ENCODE assay signal across 28 cellular contexts in genomic region chr20:41045680-41046079, GRCh38. TPM values are rescaled to one million over a fixed set of nuclear protein-coding genes. Genes with fewer than 3 reads are reported as not detected.
DNase-seq lines count a peak whose midpoint lies in the region; ATAC-seq and TF ChIP-seq lines count a peak whose summit lies in the region.
"Had no signal": no experiment of that assay in that cellular context is flagged by ENCODE, and none has a peak within 500 bp of the region (broad histone marks: within the 10 kb centered on the region; RNA-seq: fewer than 3 reads in every experiment).

No MANE protein-coding gene starts in this region.

- H3K9me3 ChIP-seq in breast epithelium (no peaks in the 10 kb centered on the region), mammary epithelial cell (replicated peaks; ENCODE audit: insufficient read depth, low read length) (no peaks in the 10 kb centered on the region)
- no peaks in the 10 kb centered on the region for H3K9me3 ChIP-seq in naive thymus-derived CD4-positive, alpha-beta T cell (ENCODE audit: control insufficient read depth in 2 of 3, low read length in 3 of 3)
- H3K9me3 ChIP-seq: right lobe of liver, upper lobe of left lung had no signal

- peaks cover 100% of the 10 kb centered on the region for H3K79me2 ChIP-seq in mammary epithelial cell (ENCODE audit: insufficient read depth, low read length)

- peaks cover 21% of the 10 kb centered on the region for H3K36me3 Mint-ChIP-seq in activated T-helper 17 cell treated with anti-CD3 and anti-CD28 coated beads, Interleukin-2, amount 50 U/mL, for 72 hours (ENCODE audit: low read depth)
- peaks cover 0 to 19% (median 0%) of the 10 kb centered on the region in 5 donors for H3K36me3 Mint-ChIP-seq in naive thymus-derived CD4-positive, alpha-beta T cell
- H3K36me3 Mint-ChIP-seq: memory B cell had no signal

- 97% methylated on average over 2 of the region's 2 CpGs for WGBS in mammary epithelial cell (ENCODE audit: low coverage, missing lambda C conversion rate)
- 70% methylated on average over 2 of the region's 2 CpGs for WGBS in urinary bladder

- dilution Hi-C loops in mammary epithelial cell (cut with HindIII; ENCODE audit: low sequenced_read_pairs): no loop called here

- no peak overlapping the region for H3K9ac ChIP-seq in mammary epithelial cell (ENCODE audit: insufficient read depth, low read length)

- no peaks in the 10 kb centered on the region for H3K27me3 Mint-ChIP-seq in activated T-helper 17 cell treated with anti-CD3 and anti-CD28 coated beads, Interleukin-2, amount 50 U/mL, for 72 hours
- no peaks in the 10 kb centered on the region for H3K27me3 Mint-ChIP-seq in naive thymus-derived CD4-positive, alpha-beta T cell
- H3K27me3 Mint-ChIP-seq: activated naive CD4-positive, alpha-beta T cell treated with anti-CD3 and anti-CD28 coated beads, Interleukin-2, amount 10 ng/mL, durations not matched to agents 7 days and 5 days; memory B cell had no signal

- H3K9me3 Mint-ChIP-seq in activated T-helper 17 cell treated with anti-CD3 and anti-CD28 coated beads, Interleukin-2, amount 50 U/mL, for 72 hours: no peaks in the 10 kb centered on the region
- H3K9me3 Mint-ChIP-seq in naive thymus-derived CD4-positive, alpha-beta T cell: no peaks in the 10 kb centered on the region
- H3K9me3 Mint-ChIP-seq: activated naive CD4-positive, alpha-beta T cell treated with anti-CD3 and anti-CD28 coated beads, Interleukin-2, amount 10 ng/mL, durations not matched to agents 7 days and 5 days; activated T-cell treated with anti-CD3 and anti-CD28 coated beads, Interleukin-2, amount 50 U/mL, for 4 hours; CD14-positive monocyte; memory B cell had no signal

- no peak for ATAC-seq in activated T-helper 17 cell treated with anti-CD3 and anti-CD28 coated beads, Interleukin-2, amount 50 U/mL, for 72 hours (replicated peaks)
- ATAC-seq in naive thymus-derived CD4-positive, alpha-beta T cell: no peak
- ATAC-seq: esophagus mucosa, left colon, Panc1, right lobe of liver had no signal

- CTCF ChIA-PET in mammary epithelial cell (lab: Charles Lee; ENCODE audit: low non-redundant PET): no interaction called here
- CTCF ChIA-PET in naive thymus-derived CD4-positive, alpha-beta T cell (lab: Charles Lee): interaction anchor here (0.8 to 1.1 kb wide), 2 partner anchors 55 to 90 kb away, joined by 3 read pairs; no protein-coding TSS in a partner anchor

- H4K20me1 ChIP-seq in mammary epithelial cell (ENCODE audit: insufficient read depth, low read length): no peaks in the 10 kb centered on the region

- peak overlapping the region; percentile 91 for H3K27ac Mint-ChIP-seq in activated T-helper 17 cell treated with anti-CD3 and anti-CD28 coated beads, Interleukin-2, amount 50 U/mL, for 72 hours
- peak overlapping the region in 4 of 9 donors; percentile 25 to 86 (median 76) for H3K27ac Mint-ChIP-seq in naive thymus-derived CD4-positive, alpha-beta T cell
- H3K27ac Mint-ChIP-seq: activated naive CD4-positive, alpha-beta T cell treated with anti-CD3 and anti-CD28 coated beads, Interleukin-2, amount 10 ng/mL, durations not matched to agents 7 days and 5 days; memory B cell had no signal

- TF ChIP-seq CTCF in breast epithelium (IDR thresholded peaks at IDR 0.05) (no peak), mammary epithelial cell (conservative IDR thresholded peaks at IDR 0.05 in 1 of 2, IDR thresholded peaks at IDR 0.05 in 1 of 2; ENCODE audit: extremely low read depth in 1 of 2, insufficient read depth in 1 of 2, low read depth in 1 of 2, low read length in 2 of 2) (no peak)

- no TSS peak for BruUV-seq in mammary epithelial cell (replicated peaks; lab: Mats Ljungman, UMichigan)

- no peak overlapping the region for H2AFZ ChIP-seq in mammary epithelial cell (ENCODE audit: low read depth, low read length)

- DNase-seq in breast epithelium (ENCODE audit: low spot score in 2 of 2) (no peak), mammary epithelial cell (no peak), NAMALWA (ENCODE audit: low spot score) (peak; percentile 29)
- DNase-seq in activated CD4-positive, alpha-beta T cell treated with anti-CD3 and anti-CD28 coated beads for 48 hours: no peak
- DNase-seq in naive thymus-derived CD4-positive, alpha-beta T cell: no peak
- DNase-seq: activated CD4-positive, alpha-beta T cell treated with anti-CD3 and anti-CD28 coated beads, Interleukin-2, amount 50 U/mL, for 48 hours; activated naive CD4-positive, alpha-beta T cell treated with anti-CD3 and anti-CD28 coated beads, Interleukin-2, amount 10 ng/mL, durations not matched to agents 7 days and 5 days; activated T-cell treated with anti-CD3 and anti-CD28 coated beads, Interleukin-2, amount 50 U/mL, for 4 hours; effector memory CD4-positive, alpha-beta T cell; EL; foreskin melanocyte; KBM-7; left colon; NCI-H1417 treated with DMSO at 0.1 percent for 48 hours; NK-92 treated with Interleukin-12 subunit alpha and Interleukin-12 subunit beta, amount 100 ng/mL, for 24 hours; posterior cingulate gyrus; right lobe of liver; SIG-M5; stimulated activated CD4-positive, alpha-beta T cell treated with anti-CD3 and anti-CD28 coated beads, Interleukin-2, amount 100 ng/mL, for 48 hours; SW 1271; upper lobe of left lung had no signal

- peak overlapping the region; percentile 85 for H3K4me3 Mint-ChIP-seq in activated T-helper 17 cell treated with anti-CD3 and anti-CD28 coated beads, Interleukin-2, amount 50 U/mL, for 72 hours
- H3K4me3 Mint-ChIP-seq in naive thymus-derived CD4-positive, alpha-beta T cell: peak overlapping the region in 2 of 10 donors; percentile 22 to 30
- H3K4me3 Mint-ChIP-seq: activated naive CD4-positive, alpha-beta T cell treated with anti-CD3 and anti-CD28 coated beads, Interleukin-2, amount 10 ng/mL, durations not matched to agents 7 days and 5 days; CD14-positive monocyte; memory B cell had no signal

- POLR2A ChIA-PET in naive thymus-derived CD4-positive, alpha-beta T cell (lab: Charles Lee): interaction anchor here (3.8 kb wide), 1 partner anchor 12 kb away, joined by 29 read pairs; no protein-coding TSS in a partner anchor

- no peak for TF ChIP-seq POLR2A in breast epithelium (IDR thresholded peaks at IDR 0.05)

- peaks cover 62% of the 10 kb centered on the region for H3K4me1 Mint-ChIP-seq in activated T-helper 17 cell treated with anti-CD3 and anti-CD28 coated beads, Interleukin-2, amount 50 U/mL, for 72 hours
- H3K4me1 Mint-ChIP-seq in naive thymus-derived CD4-positive, alpha-beta T cell: peaks cover 65 to 97% (median 92%) of the 10 kb centered on the region in 7 donors

- H3K4me3 ChIP-seq in breast epithelium (no peak overlapping the region), mammary epithelial cell (replicated peaks in 1 of 3; ENCODE audit: insufficient read depth in 1 of 3, low read depth in 2 of 3, low read length in 3 of 3) (no peak overlapping the region), urinary bladder (ENCODE audit: low read depth, low read length) (no peak overlapping the region)
- no peak overlapping the region for H3K4me3 ChIP-seq in naive thymus-derived CD4-positive, alpha-beta T cell (ENCODE audit: low read length)
- H3K4me3 ChIP-seq: coronary artery, right lobe of liver, upper lobe of left lung had no signal

- peaks cover 3 to 30% of the 10 kb centered on the region in 2 donors for H3K4me1 ChIP-seq in breast epithelium
- H3K4me1 ChIP-seq in mammary epithelial cell (ENCODE audit: insufficient read depth, low read length): peaks cover 28% of the 10 kb centered on the region
- peaks cover 5% of the 10 kb centered on the region for H3K4me1 ChIP-seq in urinary bladder (ENCODE audit: insufficient read depth)
- H3K4me1 ChIP-seq in naive thymus-derived CD4-positive, alpha-beta T cell (ENCODE audit: control insufficient read depth in 2 of 2, insufficient read depth in 2 of 2, low read length in 2 of 2): peaks cover 52 to 55% of the 10 kb centered on the region in 2 donors

- H3K27me3 ChIP-seq in breast epithelium: no peaks in the 10 kb centered on the region
- no peaks in the 10 kb centered on the region for H3K27me3 ChIP-seq in mammary epithelial cell (ENCODE audit: insufficient read depth, low read length)
- no peaks in the 10 kb centered on the region for H3K27me3 ChIP-seq in naive thymus-derived CD4-positive, alpha-beta T cell (ENCODE audit: control insufficient read depth in 2 of 2, insufficient read depth in 2 of 2, low read length in 2 of 2)
- H3K27me3 ChIP-seq: right lobe of liver, upper lobe of left lung had no signal

- in situ Hi-C loops in mammary epithelial cell (cut with MboI; ENCODE audit: low sequenced_read_pairs in 2 of 2): no loop called here

- H3K4me2 ChIP-seq in mammary epithelial cell (ENCODE audit: insufficient read depth, low read depth, low read length): no peak overlapping the region

- H3K27ac ChIP-seq in breast epithelium (peak overlapping the region; percentile 1 to 23), mammary epithelial cell (ENCODE audit: insufficient read depth, low read depth, low read length) (no peak overlapping the region), urinary bladder (ENCODE audit: low read depth) (peak overlapping the region; percentile 32)
- H3K27ac ChIP-seq in naive thymus-derived CD4-positive, alpha-beta T cell (ENCODE audit: low read depth, low read length): no peak overlapping the region
- H3K27ac ChIP-seq: coronary artery, right lobe of liver had no signal

- H3K36me3 ChIP-seq in breast epithelium (no peaks in the 10 kb centered on the region), mammary epithelial cell (ENCODE audit: insufficient read depth, low read length) (peaks cover 2% of the 10 kb centered on the region), urinary bladder (ENCODE audit: insufficient read depth) (no peaks in the 10 kb centered on the region)
- no peaks in the 10 kb centered on the region for H3K36me3 ChIP-seq in naive thymus-derived CD4-positive, alpha-beta T cell (ENCODE audit: control insufficient read depth in 2 of 3, insufficient read depth in 3 of 3, low read length in 3 of 3)
- H3K36me3 ChIP-seq: right lobe of liver, upper lobe of left lung had no signal

- intact Hi-C loops in breast epithelium (cut with DNase I; ENCODE audit: low total_unique reads): no loop called here
- intact Hi-C loops in mammary epithelial cell (cut with micrococcal nuclease): no loop called here
- intact Hi-C loops in naive thymus-derived CD4-positive, alpha-beta T cell (cut with micrococcal nuclease): loop anchor here (5.0 kb wide), 4 partner anchors 42 to 282 kb away; partner anchors contain the start of gene ZHX3 (in 1 of the 2)

RNA-seq across cellular contexts. Expression of gene TOP1, which starts 17.1 kb away (rescaled TPM):
- total RNA-seq in breast epithelium (10 to 100 TPM; 24.0 to 41.6 (median 40.3) TPM), mammary epithelial cell (10 to 100 TPM; 13.2 to 92.0 TPM), urinary bladder (29.2 TPM)
- polyA plus RNA-seq in mammary epithelial cell (10.6 TPM), urinary bladder (26.9 TPM)
- 21.7 TPM for polyA minus RNA-seq in mammary epithelial cell
- total RNA-seq in activated T-helper 17 cell treated with anti-CD3 and anti-CD28 coated beads, Interleukin-2, amount 50 U/mL, for 72 hours: 10 to 100 TPM; 62.4 to 82.8 TPM
- total RNA-seq in naive thymus-derived CD4-positive, alpha-beta T cell: 10 to 100 TPM; 32.0 to 82.8 (median 43.4) TPM
- 10 to 100 TPM; 10.2 to 13.6 TPM for polyA plus RNA-seq in naive thymus-derived CD4-positive, alpha-beta T cell

Comparison
In these comparisons a context has a peak if more than half of its experiments do, and no peak if none do; other contexts are left out.
1. H3K27ac ChIP-seq: peak in breast epithelium (2 of 2) and urinary bladder (single experiment); none in mammary epithelial cell (single experiment) and naive thymus-derived CD4-positive, alpha-beta T cell (single experiment).
2. intact Hi-C loops: an anchor here in naive thymus-derived CD4-positive, alpha-beta T cell (5.0 kb wide); none called in breast epithelium and mammary epithelial cell.